In genomic region chr1:224368409-224368808, GRCh38 we compare ENCODE assay signal across 15 cellular contexts. TPM values are rescaled to one million over a fixed set of nuclear protein-coding genes. Genes with fewer than 3 reads are reported as not detected.
A peak's percentile ranks its signal among the peaks of the same experiment; 100 is the strongest.
DNase-seq lines count a peak whose midpoint lies in the region; ATAC-seq, FAIRE-seq and TF ChIP-seq lines count a peak whose summit lies in the region.
"Had no signal": no experiment of that assay in that cellular context is flagged by ENCODE, and none has a peak within 500 bp of the region (broad histone marks: within the 10 kb centered on the region; RNA-seq: fewer than 3 reads in every experiment).

No MANE protein-coding gene starts in this region.

- TF ChIP-seq CTCF in activated CD8-positive, alpha-beta T cell treated with anti-CD3 and anti-CD28 coated beads for 36 hours (IDR thresholded peaks at IDR 0.05): no peak
- TF ChIP-seq CTCF in RWPE1 (conservative IDR thresholded peaks at IDR 0.05; ENCODE audit: low read depth) (no peak), endothelial cell (IDR thresholded peaks at IDR 0.05; ENCODE audit: unreplicated experiment) (no peak)

- TF ChIP-seq POLR2A in H54 (IDR thresholded peaks at IDR 0.05; ENCODE audit: low read depth, low read length): no peak

- DNase-seq in activated CD8-positive, alpha-beta T cell treated with anti-CD3 and anti-CD28 coated beads for 36 hours: peak; percentile 28
- no peak for DNase-seq in activated CD8-positive, alpha-beta T cell treated with anti-CD3 and anti-CD28 coated beads, Interleukin-2, amount 10 ng/mL, durations not matched to agents 7 days and 5 days
- DNase-seq in RWPE1 (ENCODE audit: low spot score) (no peak), endothelial cell (ENCODE audit: low spot score) (no peak), H54 (ENCODE audit: insufficient read length, low spot score) (no peak)
- DNase-seq: H9; kidney glomerular epithelial cell; NCI-H524; stimulated activated CD4-positive, alpha-beta T cell treated with anti-CD3 and anti-CD28 coated beads, Interleukin-4, amount 100 ng/mL, for 1 hour; transverse colon had no signal

- intact Hi-C loops in activated CD8-positive, alpha-beta T cell treated with anti-CD3 and anti-CD28 coated beads for 36 hours (cut with micrococcal nuclease): no loop called here

- ATAC-seq in activated CD8-positive, alpha-beta T cell treated with anti-CD3 and anti-CD28 coated beads for 36 hours: peak; percentile 88
- no peak for ATAC-seq in activated CD8-positive, alpha-beta T cell treated with anti-CD3 and anti-CD28 coated beads, Interleukin-2, amount 10 ng/mL, durations not matched to agents 7 days and 5 days
- peak; percentile 87 for ATAC-seq in GM21576 (IDR thresholded peaks at IDR 0.05; ENCODE audit: unreplicated experiment)
- ATAC-seq in HG03342 (IDR thresholded peaks at IDR 0.05; ENCODE audit: unreplicated experiment): peak; percentile 76
- peak; percentile 70 for ATAC-seq in stimulated activated memory B cell treated with anti-CD40 and anti-IgM and Interleukin-4, amounts not matched to agents 10 μg/mL and 1 μg/mL and 100 μg/mL, for 72 hours

- peaks cover 68% of the 10 kb centered on the region for H3K36me3 Mint-ChIP-seq in activated CD8-positive, alpha-beta T cell treated with anti-CD3 and anti-CD28 coated beads for 36 hours (ENCODE audit: low read depth)
- H3K36me3 Mint-ChIP-seq in activated CD8-positive, alpha-beta T cell treated with anti-CD3 and anti-CD28 coated beads, Interleukin-2, amount 10 ng/mL, durations not matched to agents 7 days and 5 days (ENCODE audit: low read depth): peaks cover 78% of the 10 kb centered on the region
- H3K36me3 Mint-ChIP-seq in stimulated activated memory B cell treated with anti-CD40 and anti-IgM and Interleukin-4, amounts not matched to agents 10 μg/mL and 1 μg/mL and 100 μg/mL, for 72 hours: peaks cover 60% of the 10 kb centered on the region
- H3K36me3 Mint-ChIP-seq in endothelial cell (ENCODE audit: low read depth, unreplicated experiment): peaks cover 36% of the 10 kb centered on the region

- POLR2A ChIA-PET in activated CD8-positive, alpha-beta T cell treated with anti-CD3 and anti-CD28 coated beads for 36 hours (lab: Charles Lee): interaction anchor here (0.7 to 1.0 kb wide), 2 partner anchors 12 to 15 kb away, joined by 3 to 4 read pairs; no protein-coding TSS in a partner anchor
- POLR2A ChIA-PET in activated CD8-positive, alpha-beta T cell treated with anti-CD3 and anti-CD28 coated beads, Interleukin-2, amount 10 ng/mL, durations not matched to agents 7 days and 5 days (lab: Charles Lee): interaction anchor here (1.4 to 1.7 kb wide), 3 partner anchors 7 to 10 kb away, joined by 3 to 8 read pairs (median 6); no protein-coding TSS in a partner anchor
- POLR2A ChIA-PET in RWPE1 (lab: Yijun Ruan, JAX; ENCODE audit: low non-redundant PET): no interaction called here

- no peaks in the 10 kb centered on the region for H3K9me3 Mint-ChIP-seq in activated CD8-positive, alpha-beta T cell treated with anti-CD3 and anti-CD28 coated beads for 36 hours
- no peaks in the 10 kb centered on the region for H3K9me3 Mint-ChIP-seq in activated CD8-positive, alpha-beta T cell treated with anti-CD3 and anti-CD28 coated beads, Interleukin-2, amount 10 ng/mL, durations not matched to agents 7 days and 5 days (ENCODE audit: insufficient read depth)
- no peaks in the 10 kb centered on the region for H3K9me3 Mint-ChIP-seq in stimulated activated memory B cell treated with anti-CD40 and anti-IgM and Interleukin-4, amounts not matched to agents 10 μg/mL and 1 μg/mL and 100 μg/mL, for 72 hours
- H3K9me3 Mint-ChIP-seq in endothelial cell (ENCODE audit: unreplicated experiment): no peaks in the 10 kb centered on the region
- H3K9me3 Mint-ChIP-seq: H9 had no signal

- no peak for FAIRE-seq in H54 (lab: Jason Lieb, UNC)
- FAIRE-seq: bronchial epithelial cell had no signal

- peak overlapping the region; percentile 57 for H3K27ac Mint-ChIP-seq in activated CD8-positive, alpha-beta T cell treated with anti-CD3 and anti-CD28 coated beads for 36 hours
- H3K27ac Mint-ChIP-seq in activated CD8-positive, alpha-beta T cell treated with anti-CD3 and anti-CD28 coated beads, Interleukin-2, amount 10 ng/mL, durations not matched to agents 7 days and 5 days: no peak overlapping the region
- no peak overlapping the region for H3K27ac Mint-ChIP-seq in stimulated activated memory B cell treated with anti-CD40 and anti-IgM and Interleukin-4, amounts not matched to agents 10 μg/mL and 1 μg/mL and 100 μg/mL, for 72 hours
- no peak overlapping the region for H3K27ac Mint-ChIP-seq in endothelial cell (ENCODE audit: unreplicated experiment)
- H3K27ac Mint-ChIP-seq: H9 had no signal

- H3K4me1 Mint-ChIP-seq in activated CD8-positive, alpha-beta T cell treated with anti-CD3 and anti-CD28 coated beads for 36 hours (ENCODE audit: low read depth): peaks cover 63% of the 10 kb centered on the region
- H3K4me1 Mint-ChIP-seq in activated CD8-positive, alpha-beta T cell treated with anti-CD3 and anti-CD28 coated beads, Interleukin-2, amount 10 ng/mL, durations not matched to agents 7 days and 5 days (ENCODE audit: low read depth): peaks cover 27% of the 10 kb centered on the region
- peaks cover 25% of the 10 kb centered on the region for H3K4me1 Mint-ChIP-seq in stimulated activated memory B cell treated with anti-CD40 and anti-IgM and Interleukin-4, amounts not matched to agents 10 μg/mL and 1 μg/mL and 100 μg/mL, for 72 hours
- H3K4me1 Mint-ChIP-seq in endothelial cell (ENCODE audit: unreplicated experiment): no peaks in the 10 kb centered on the region

- H3K27me3 Mint-ChIP-seq in activated CD8-positive, alpha-beta T cell treated with anti-CD3 and anti-CD28 coated beads for 36 hours: no peaks in the 10 kb centered on the region
- no peaks in the 10 kb centered on the region for H3K27me3 Mint-ChIP-seq in activated CD8-positive, alpha-beta T cell treated with anti-CD3 and anti-CD28 coated beads, Interleukin-2, amount 10 ng/mL, durations not matched to agents 7 days and 5 days (ENCODE audit: low read depth)
- no peaks in the 10 kb centered on the region for H3K27me3 Mint-ChIP-seq in stimulated activated memory B cell treated with anti-CD40 and anti-IgM and Interleukin-4, amounts not matched to agents 10 μg/mL and 1 μg/mL and 100 μg/mL, for 72 hours
- no peaks in the 10 kb centered on the region for H3K27me3 Mint-ChIP-seq in endothelial cell (ENCODE audit: unreplicated experiment)

- CTCF ChIA-PET in activated CD8-positive, alpha-beta T cell treated with anti-CD3 and anti-CD28 coated beads for 36 hours (lab: Charles Lee): interaction anchor here (0.8 to 2.0 kb wide), 4 partner anchors 10 to 26 kb away, joined by 3 to 4 read pairs (median 4); no protein-coding TSS in a partner anchor
- CTCF ChIA-PET in activated CD8-positive, alpha-beta T cell treated with anti-CD3 and anti-CD28 coated beads, Interleukin-2, amount 10 ng/mL, durations not matched to agents 7 days and 5 days (lab: Charles Lee): interaction anchor here (1.6 to 2.3 kb wide), 2 partner anchors 35 to 89 kb away, joined by 3 to 12 read pairs; no protein-coding TSS in a partner anchor
- CTCF ChIA-PET in RWPE1 (lab: Yijun Ruan, JAX): no interaction called here

- H3K27ac ChIP-seq in RWPE1: no peak overlapping the region
- H3K27ac ChIP-seq: SK-N-MC, transverse colon had no signal

- no peak overlapping the region for H3K4me3 Mint-ChIP-seq in activated CD8-positive, alpha-beta T cell treated with anti-CD3 and anti-CD28 coated beads for 36 hours
- H3K4me3 Mint-ChIP-seq in activated CD8-positive, alpha-beta T cell treated with anti-CD3 and anti-CD28 coated beads, Interleukin-2, amount 10 ng/mL, durations not matched to agents 7 days and 5 days: no peak overlapping the region
- no peak overlapping the region for H3K4me3 Mint-ChIP-seq in stimulated activated memory B cell treated with anti-CD40 and anti-IgM and Interleukin-4, amounts not matched to agents 10 μg/mL and 1 μg/mL and 100 μg/mL, for 72 hours
- H3K4me3 Mint-ChIP-seq in endothelial cell (ENCODE audit: unreplicated experiment): no peak overlapping the region
- H3K4me3 Mint-ChIP-seq: H9 had no signal

RNA-seq across cellular contexts. Expression of gene CNIH4, which starts 11.7 kb away (rescaled TPM):
- total RNA-seq in activated CD8-positive, alpha-beta T cell treated with anti-CD3 and anti-CD28 coated beads for 36 hours: 10 to 100 TPM; 44.8 to 45.1 TPM
- total RNA-seq in activated CD8-positive, alpha-beta T cell treated with anti-CD3 and anti-CD28 coated beads, Interleukin-2, amount 10 ng/mL, durations not matched to agents 7 days and 5 days: 10 to 100 TPM; 41.3 to 43.7 TPM
- 59.9 TPM for total RNA-seq in endothelial cell (ENCODE audit: unreplicated experiment)

RNA-seq across cellular contexts. Expression of gene NVL, which starts 38.4 kb away (rescaled TPM):
- 10 to 100 TPM; 37.7 to 40.4 TPM for total RNA-seq in activated CD8-positive, alpha-beta T cell treated with anti-CD3 and anti-CD28 coated beads for 36 hours
- 10 to 100 TPM; 48.5 to 56.2 TPM for total RNA-seq in activated CD8-positive, alpha-beta T cell treated with anti-CD3 and anti-CD28 coated beads, Interleukin-2, amount 10 ng/mL, durations not matched to agents 7 days and 5 days
- 44.5 TPM for total RNA-seq in endothelial cell (ENCODE audit: unreplicated experiment)
